Comparison of ENCODE assay signal across 25 cellular contexts in the genomic region with DNA sequence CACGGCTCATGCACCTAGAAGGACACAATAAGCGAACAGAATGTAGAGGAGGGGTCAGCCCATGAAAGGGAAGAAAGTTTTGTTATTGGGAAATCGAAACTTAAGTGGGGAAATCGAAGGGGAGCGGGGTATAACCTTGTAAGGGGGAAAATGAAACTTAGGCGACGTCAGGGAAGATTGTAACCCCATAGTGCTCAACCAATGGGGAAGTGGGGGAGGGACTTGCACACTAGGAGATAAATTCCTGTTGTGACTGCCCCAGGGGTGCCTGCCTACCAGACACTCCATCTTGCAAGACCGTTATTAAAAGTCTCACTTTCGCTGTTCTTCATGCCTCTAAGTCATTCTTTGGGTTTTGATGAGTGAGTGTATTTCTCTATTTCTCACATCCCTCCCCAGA. TPM values are rescaled to one million over a fixed set of nuclear protein-coding genes. Genes with fewer than 3 reads are reported as not detected.
DNase-seq lines count a peak whose midpoint lies in the region; ATAC-seq, FAIRE-seq and TF ChIP-seq lines count a peak whose summit lies in the region.
"Had no signal": no experiment of that assay in that cellular context is flagged by ENCODE, and none has a peak within 500 bp of the region (broad histone marks: within the 10 kb centered on the region; RNA-seq: fewer than 3 reads in every experiment).

No MANE protein-coding gene starts in this region.

- intact Hi-C loops in K562 (cut with micrococcal nuclease) (no loop called here), heart right ventricle (cut with DNase I) (no loop called here)

- CTCF ChIA-PET in K562 (lab: Yijun Ruan, JAX; ENCODE audit: low intra/inter-chr PET ratio) = no interaction called here

- FAIRE-seq in K562 (lab: Jason Lieb, UNC) = no peak
- FAIRE-seq: G401.6, keratinocyte had no signal

- H3K4me1 ChIP-seq in BLaER1 treated with 17β-estradiol and CSF1 and Interleukin-3, amounts not matched to agents 10 nM and 100 nM = peaks cover 0 to 16% (median 9%) of the 10 kb centered on the region in 10 experiments; a peak in 12 of 20 replicates
- H3K4me1 ChIP-seq in K562 (replicated peaks in 1 of 2; ENCODE audit: control insufficient read depth in 2 of 2, insufficient read depth in 2 of 2, low read length in 2 of 2) (peaks cover 17 to 27% of the 10 kb centered on the region in 2 experiments), heart right ventricle (peaks cover 0 to 3% (median 0%) of the 10 kb centered on the region in 9 donors)
- H3K4me1 ChIP-seq: ascending aorta, tibial nerve had no signal

- H3K27me3 ChIP-seq in BLaER1 treated with 17β-estradiol and CSF1 and Interleukin-3, amounts not matched to agents 10 nM and 100 nM = no peaks in the 10 kb centered on the region
- peaks cover 16 to 17% of the 10 kb centered on the region in 2 experiments for H3K27me3 ChIP-seq in K562 (ENCODE audit: control insufficient read depth in 2 of 2, insufficient read depth in 2 of 2, low read length in 2 of 2)
- peaks cover 0 to 12% (median 0%) of the 10 kb centered on the region in 7 donors for H3K27me3 ChIP-seq in heart right ventricle
- H3K27me3 ChIP-seq: ascending aorta, tibial nerve had no signal

- H3K4me3 ChIP-seq in BLaER1 treated with 17β-estradiol and CSF1 and Interleukin-3, amounts not matched to agents 10 nM and 100 nM = no peak overlapping the region
- H3K4me3 ChIP-seq in GM12865 (ENCODE audit: low read depth, low read length) (no peak overlapping the region), K562 (no peak overlapping the region), heart right ventricle (no peak overlapping the region)
- H3K4me3 ChIP-seq: ascending aorta, cardiac muscle cell, coronary artery, tibial nerve had no signal

- DNase-seq in GM12865 (ENCODE audit: low read depth) (peak; percentile 15), NOMO-1 treated with dmso at 0.1 percent for 144 hours (lab: John Stamatoyannopoulos, UW; ENCODE audit: unreplicated experiment) (peak; percentile 88), K562 (ENCODE audit: extremely low read depth in 1 of 4, low spot score in 3 of 4) (peak in 1 of 4 experiments; percentile 14), ureter (ENCODE audit: low spot score) (no peak), heart right ventricle (no peak)
- DNase-seq: activated CD4-positive, alpha-beta T cell treated with anti-CD3 and anti-CD28 coated beads, Interleukin-2, amount 10 ng/mL, durations not matched to agents 24 days and 14 days; Caco-2; effector memory CD8-positive, alpha-beta T cell; natural killer cell; NCI-H1048; NCI-H1694; NCI-H2171 treated with DMSO at 0.1 percent for 48 hours; NCI-H510A treated with DMSO at 0.1 percent for 48 hours had no signal

- peak overlapping the region in 2 of 11 experiments; percentile 2 to 34; a peak in 2 of 22 replicates for H3K27ac ChIP-seq in BLaER1 treated with 17β-estradiol and CSF1 and Interleukin-3, amounts not matched to agents 10 nM and 100 nM
- no peak overlapping the region for H3K27ac ChIP-seq in K562 (ENCODE audit: extremely low read depth, low read depth, low read length)
- H3K27ac ChIP-seq in heart right ventricle = no peak overlapping the region
- H3K27ac ChIP-seq: ascending aorta, cardiac muscle cell, coronary artery, KMS-11, tibial nerve had no signal

- no peaks in the 10 kb centered on the region for H3K9me1 ChIP-seq in K562 (ENCODE audit: control insufficient read depth, insufficient read depth, low read length)

- in situ Hi-C loops in K562 (cut with MboI) = no loop called here

- no peaks in the 10 kb centered on the region for H3K79me2 ChIP-seq in K562 (ENCODE audit: control insufficient read depth, insufficient read depth, low read length)

- H4K20me1 ChIP-seq in BLaER1 treated with 17β-estradiol and CSF1 and Interleukin-3, amounts not matched to agents 10 nM and 100 nM = no peaks in the 10 kb centered on the region
- no peaks in the 10 kb centered on the region for H4K20me1 ChIP-seq in K562 (replicated peaks; ENCODE audit: control insufficient read depth, insufficient read depth, low read length)

- no peaks in the 10 kb centered on the region for H3K9me3 ChIP-seq in BLaER1 treated with 17β-estradiol and CSF1 and Interleukin-3, amounts not matched to agents 10 nM and 100 nM (replicated peaks in 1 of 11)
- H3K9me3 ChIP-seq in K562 (replicated peaks; ENCODE audit: control insufficient read depth, insufficient read depth, low read depth, low read length) (no peaks in the 10 kb centered on the region), heart right ventricle (no peaks in the 10 kb centered on the region)
- H3K9me3 ChIP-seq: ascending aorta, Caco-2, tibial nerve had no signal

- POLR2A ChIA-PET in K562 (lab: Yijun Ruan, JAX) = no interaction called here

- no peak for TF ChIP-seq EP300 in K562 (IDR thresholded peaks at IDR 0.05; ENCODE audit: low read length)

- peak; percentile 29; the same call in 1 of the 3 replicates for ATAC-seq in K562
- no peak for ATAC-seq in heart right ventricle
- no peak for ATAC-seq in HG02885 (IDR thresholded peaks at IDR 0.05; ENCODE audit: poor library complexity, unreplicated experiment)
- ATAC-seq: activated T-helper 17 cell treated with anti-CD3 and anti-CD28 coated beads, Interleukin-2, amount 50 U/mL, for 72 hours; effector memory CD8-positive, alpha-beta T cell; left ventricle myocardium superior; natural killer cell had no signal

- 39% methylated on average over 9 of the region's 9 CpGs for WGBS in K562 (ENCODE audit: insufficient coverage, low coverage, missing lambda C conversion rate)
- WGBS in heart right ventricle, 2 donors = 87 to 91% methylated on average over 9 of the region's 9 CpGs

- TF ChIP-seq POLR2A in K562 (conservative IDR thresholded peaks at IDR 0.05) = no peak

- peak overlapping the region in 9 of 11 experiments; percentile 1 to 65 (median 22); a peak in 11 of 22 replicates for H3K4me2 ChIP-seq in BLaER1 treated with 17β-estradiol and CSF1 and Interleukin-3, amounts not matched to agents 10 nM and 100 nM
- H3K4me2 ChIP-seq in K562 (ENCODE audit: insufficient read depth, low read length) = no peak overlapping the region; the same call in 1 of the 2 replicates
- H3K4me2 ChIP-seq: KMS-11 had no signal

- no peak overlapping the region for H3K9ac ChIP-seq in BLaER1 treated with 17β-estradiol and CSF1 and Interleukin-3, amounts not matched to agents 10 nM and 100 nM
- no peak overlapping the region for H3K9ac ChIP-seq in K562 (ENCODE audit: insufficient read depth in 1 of 2, low read depth in 2 of 2, low read length in 2 of 2)
- H3K9ac ChIP-seq: KMS-11 had no signal

- TF ChIP-seq CTCF in GM12865 (IDR thresholded peaks at IDR 0.05; ENCODE audit: insufficient read depth, low read depth, low read length, missing control alignments) (no peak), K562 (IDR thresholded peaks at IDR 0.05 in 2 of 3, conservative IDR thresholded peaks at IDR 0.05 in 1 of 3; ENCODE audit: insufficient read depth in 2 of 3, low read depth in 1 of 3, low read length in 3 of 3) (no peak), heart right ventricle (IDR thresholded peaks at IDR 0.05) (no peak)

- H3K36me3 ChIP-seq in BLaER1 treated with 17β-estradiol and CSF1 and Interleukin-3, amounts not matched to agents 10 nM and 100 nM = no peaks in the 10 kb centered on the region
- no peaks in the 10 kb centered on the region for H3K36me3 ChIP-seq in K562 (ENCODE audit: control insufficient read depth, insufficient read depth, low read length)
- no peaks in the 10 kb centered on the region for H3K36me3 ChIP-seq in heart right ventricle
- H3K36me3 ChIP-seq: ascending aorta, cardiac muscle cell, tibial nerve had no signal

- no peak for TF ChIP-seq RAD21 in K562 (CRISPR knock-in tag; conservative IDR thresholded peaks at IDR 0.05 in 1 of 2, IDR thresholded peaks at IDR 0.05 in 1 of 2)

- H2AFZ ChIP-seq in K562 (ENCODE audit: low read depth, low read length) = peak overlapping the region; percentile 73

- no TSS peak for BruUV-seq in K562 (replicated peaks; lab: Mats Ljungman, UMichigan)

TF ChIP-seq in K562, 482 proteins besides CTCF, POLR2A, EP300 and RAD21 (continues in another document):
- TF ChIP-seq CEBPB (tag; IDR thresholded peaks at IDR 0.05) (peak; percentile 34; the same call in 1 of the 2 replicates), TAF9B (IDR thresholded peaks at IDR 0.05; ENCODE audit: partially characterized antibody) (no peak), ZNF512 (tag; IDR thresholded peaks at IDR 0.05) (peak; percentile 76)

RNA-seq across cellular contexts. Expression of gene OTOF, which starts 15.7 kb away (rescaled TPM):
- total RNA-seq in K562 (2011; cell fraction: chromatin; rRNA removed; ENCODE audit: low replicate concordance) = 0.11 and 0.49 TPM in 2 replicates
- 0.13 and 0.17 TPM in 2 replicates for total RNA-seq in K562 (2011; cell fraction: nucleolus; rRNA removed)
- total RNA-seq in K562 (2011; cell fraction: nucleoplasm; rRNA removed) = not detected in 2 replicates
- 0.05 and 0.33 TPM in 2 replicates for total RNA-seq in K562 (2014; rRNA removed)
- total RNA-seq in K562 (2014; rRNA removed; fragmentation: Illumina TruSeq; extraction: Trizol) = not detected in 2 replicates
- total RNA-seq in K562 (2015; rRNA removed; fragmentation: Illumina TruSeq; extraction: Trizol) = not detected in 2 replicates
- 0.07 TPM in 1 of 2 replicates, not detected in the other for total RNA-seq in K562 (2021)
- polyA plus RNA-seq in K562 (2011; rRNA removed) = 0.07 and 0.11 TPM in 2 replicates
- polyA plus RNA-seq in K562 (2011; cell fraction: cytosol; rRNA removed) = 0.12 and 0.24 TPM in 2 replicates
- 0.22 and 0.31 TPM in 2 replicates for polyA plus RNA-seq in K562 (2011; cell fraction: nucleus; rRNA removed)
- 0.03 and 0.12 TPM in 2 replicates for polyA plus RNA-seq in K562 (2012)
- not detected in 2 replicates for polyA plus RNA-seq in K562 (2014; fragmentation: Illumina TruSeq; extraction: Trizol)
- polyA plus RNA-seq in K562 (2014; fragmentation: Nextera tagmentation; extraction: Ambion mirVana) = not detected
- polyA plus RNA-seq in K562 (2014; rRNA removed) = 0.03 TPM in 1 of 2 replicates, not detected in the other
- 0.04 TPM in 1 of 2 replicates, not detected in the other for polyA minus RNA-seq in K562 (2011; rRNA and poly(A)+ RNA removed)
- polyA minus RNA-seq in K562 (2011; cell fraction: cytosol; rRNA and poly(A)+ RNA removed) = not detected in 2 replicates
- under 0.01 TPM in 1 of 2 replicates, not detected in the other for polyA minus RNA-seq in K562 (2011; cell fraction: nucleus; rRNA and poly(A)+ RNA removed)
- 0.29 TPM for total RNA-seq in ureter
- under 1 TPM in 3 of 10 donors, not detected in 7; 0.05 to 0.25 (median 0.10) TPM for total RNA-seq in heart right ventricle
- polyA plus RNA-seq in heart right ventricle = under 1 TPM in 1 of 2 donors, not detected in 1; 0.03 TPM
- total RNA-seq: ascending aorta, cardiac muscle cell, left ventricle myocardium superior, SK-MEL-5 had no signal
- polyA plus RNA-seq: cardiac muscle cell, keratinocyte had no signal

Comparison
In these comparisons a context has a peak if more than half of its experiments do, and no peak if none do; other contexts are left out.
1. DNase-seq: peak in GM12865 (single experiment) and NOMO-1 treated with dmso at 0.1 percent for 144 hours (single experiment); none in ureter (single experiment) and heart right ventricle (0 of 2).